Comparison of ENCODE assay signal across 2 cellular contexts in the genomic region with DNA sequence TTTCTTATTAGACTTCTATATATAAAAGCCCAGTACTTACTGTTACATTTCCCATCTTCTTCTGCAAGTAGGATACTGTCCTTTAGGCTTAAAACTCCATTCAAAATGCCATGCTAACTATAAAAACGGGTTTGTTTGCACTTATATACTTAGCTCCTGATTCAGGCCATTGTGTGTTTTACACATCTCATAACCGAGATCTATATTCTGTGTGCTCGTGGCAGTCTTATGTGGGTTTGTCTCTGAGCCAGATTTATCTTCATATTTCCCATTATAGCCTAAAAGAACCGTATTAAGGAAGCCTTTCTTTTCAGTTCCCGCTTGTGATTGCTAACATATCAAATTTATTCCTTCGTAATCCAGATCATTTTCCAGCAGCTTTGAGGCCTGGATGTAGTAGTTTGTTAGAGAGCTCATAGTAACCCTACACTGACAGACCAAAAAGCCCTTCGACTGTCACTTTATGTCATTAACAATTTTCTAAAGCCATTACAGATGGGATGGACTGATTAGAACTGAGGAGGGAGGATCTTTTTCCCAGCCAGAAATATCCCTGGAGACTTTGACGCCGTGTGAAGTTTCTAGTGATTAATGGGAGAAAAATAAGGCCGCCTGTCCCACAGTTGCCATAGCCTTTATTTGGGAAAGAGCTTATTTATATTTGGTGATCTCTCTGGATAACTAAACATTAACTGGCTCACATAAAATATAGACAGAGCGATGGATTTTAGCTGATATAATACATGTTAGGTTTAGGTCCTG.
TF ChIP-seq lines count a peak whose summit lies in the region.

No MANE protein-coding gene starts in this region.

TF ChIP-seq in GM23338, 12 proteins besides CTCF, POLR2A, EP300 and RAD21 (continued from another document):
- TF ChIP-seq, protein P1, sequence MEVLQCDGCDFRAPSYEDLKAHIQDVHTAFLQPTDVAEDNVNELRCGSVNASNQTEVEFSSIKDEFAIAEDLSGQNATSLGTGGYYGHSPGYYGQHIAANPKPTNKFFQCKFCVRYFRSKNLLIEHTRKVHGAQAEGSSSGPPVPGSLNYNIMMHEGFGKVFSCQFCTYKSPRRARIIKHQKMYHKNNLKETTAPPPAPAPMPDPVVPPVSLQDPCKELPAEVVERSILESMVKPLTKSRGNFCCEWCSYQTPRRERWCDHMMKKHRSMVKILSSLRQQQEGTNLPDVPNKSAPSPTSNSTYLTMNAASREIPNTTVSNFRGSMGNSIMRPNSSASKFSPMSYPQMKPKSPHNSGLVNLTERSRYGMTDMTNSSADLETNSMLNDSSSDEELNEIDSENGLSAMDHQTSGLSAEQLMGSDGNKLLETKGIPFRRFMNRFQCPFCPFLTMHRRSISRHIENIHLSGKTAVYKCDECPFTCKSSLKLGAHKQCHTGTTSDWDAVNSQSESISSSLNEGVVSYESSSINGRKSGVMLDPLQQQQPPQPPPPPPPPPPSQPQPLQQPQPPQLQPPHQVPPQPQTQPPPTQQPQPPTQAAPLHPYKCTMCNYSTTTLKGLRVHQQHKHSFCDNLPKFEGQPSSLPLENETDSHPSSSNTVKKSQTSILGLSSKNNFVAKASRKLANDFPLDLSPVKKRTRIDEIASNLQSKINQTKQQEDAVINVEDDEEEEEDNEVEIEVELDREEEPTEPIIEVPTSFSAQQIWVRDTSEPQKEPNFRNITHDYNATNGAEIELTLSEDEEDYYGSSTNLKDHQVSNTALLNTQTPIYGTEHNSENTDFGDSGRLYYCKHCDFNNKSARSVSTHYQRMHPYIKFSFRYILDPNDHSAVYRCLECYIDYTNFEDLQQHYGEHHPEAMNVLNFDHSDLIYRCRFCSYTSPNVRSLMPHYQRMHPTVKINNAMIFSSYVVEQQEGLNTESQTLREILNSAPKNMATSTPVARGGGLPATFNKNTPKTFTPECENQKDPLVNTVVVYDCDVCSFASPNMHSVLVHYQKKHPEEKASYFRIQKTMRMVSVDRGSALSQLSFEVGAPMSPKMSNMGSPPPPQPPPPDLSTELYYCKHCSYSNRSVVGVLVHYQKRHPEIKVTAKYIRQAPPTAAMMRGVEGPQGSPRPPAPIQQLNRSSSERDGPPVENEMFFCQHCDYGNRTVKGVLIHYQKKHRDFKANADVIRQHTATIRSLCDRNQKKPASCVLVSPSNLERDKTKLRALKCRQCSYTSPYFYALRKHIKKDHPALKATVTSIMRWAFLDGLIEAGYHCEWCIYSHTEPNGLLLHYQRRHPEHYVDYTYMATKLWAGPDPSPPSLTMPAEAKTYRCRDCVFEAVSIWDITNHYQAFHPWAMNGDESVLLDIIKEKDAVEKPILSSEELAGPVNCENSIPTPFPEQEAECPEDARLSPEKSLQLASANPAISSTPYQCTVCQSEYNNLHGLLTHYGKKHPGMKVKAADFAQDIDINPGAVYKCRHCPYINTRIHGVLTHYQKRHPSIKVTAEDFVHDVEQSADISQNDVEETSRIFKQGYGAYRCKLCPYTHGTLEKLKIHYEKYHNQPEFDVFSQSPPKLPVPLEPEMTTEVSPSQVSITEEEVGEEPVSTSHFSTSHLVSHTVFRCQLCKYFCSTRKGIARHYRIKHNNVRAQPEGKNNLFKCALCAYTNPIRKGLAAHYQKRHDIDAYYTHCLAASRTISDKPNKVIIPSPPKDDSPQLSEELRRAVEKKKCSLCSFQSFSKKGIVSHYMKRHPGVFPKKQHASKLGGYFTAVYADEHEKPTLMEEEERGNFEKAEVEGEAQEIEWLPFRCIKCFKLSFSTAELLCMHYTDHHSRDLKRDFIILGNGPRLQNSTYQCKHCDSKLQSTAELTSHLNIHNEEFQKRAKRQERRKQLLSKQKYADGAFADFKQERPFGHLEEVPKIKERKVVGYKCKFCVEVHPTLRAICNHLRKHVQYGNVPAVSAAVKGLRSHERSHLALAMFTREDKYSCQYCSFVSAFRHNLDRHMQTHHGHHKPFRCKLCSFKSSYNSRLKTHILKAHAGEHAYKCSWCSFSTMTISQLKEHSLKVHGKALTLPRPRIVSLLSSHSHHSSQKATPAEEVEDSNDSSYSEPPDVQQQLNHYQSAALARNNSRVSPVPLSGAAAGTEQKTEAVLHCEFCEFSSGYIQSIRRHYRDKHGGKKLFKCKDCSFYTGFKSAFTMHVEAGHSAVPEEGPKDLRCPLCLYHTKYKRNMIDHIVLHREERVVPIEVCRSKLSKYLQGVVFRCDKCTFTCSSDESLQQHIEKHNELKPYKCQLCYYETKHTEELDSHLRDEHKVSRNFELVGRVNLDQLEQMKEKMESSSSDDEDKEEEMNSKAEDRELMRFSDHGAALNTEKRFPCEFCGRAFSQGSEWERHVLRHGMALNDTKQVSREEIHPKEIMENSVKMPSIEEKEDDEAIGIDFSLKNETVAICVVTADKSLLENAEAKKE (CRISPR knock-in tag; IDR thresholded peaks at IDR 0.05), result no peak
- TF ChIP-seq ZNF114 (CRISPR knock-in tag; IDR thresholded peaks at IDR 0.05), result no peak
- TF ChIP-seq, protein P2, sequence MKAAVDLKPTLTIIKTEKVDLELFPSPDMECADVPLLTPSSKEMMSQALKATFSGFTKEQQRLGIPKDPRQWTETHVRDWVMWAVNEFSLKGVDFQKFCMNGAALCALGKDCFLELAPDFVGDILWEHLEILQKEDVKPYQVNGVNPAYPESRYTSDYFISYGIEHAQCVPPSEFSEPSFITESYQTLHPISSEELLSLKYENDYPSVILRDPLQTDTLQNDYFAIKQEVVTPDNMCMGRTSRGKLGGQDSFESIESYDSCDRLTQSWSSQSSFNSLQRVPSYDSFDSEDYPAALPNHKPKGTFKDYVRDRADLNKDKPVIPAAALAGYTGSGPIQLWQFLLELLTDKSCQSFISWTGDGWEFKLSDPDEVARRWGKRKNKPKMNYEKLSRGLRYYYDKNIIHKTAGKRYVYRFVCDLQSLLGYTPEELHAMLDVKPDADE (IDR thresholded peaks at IDR 0.05), result no peak
- TF ChIP-seq, protein P3, sequence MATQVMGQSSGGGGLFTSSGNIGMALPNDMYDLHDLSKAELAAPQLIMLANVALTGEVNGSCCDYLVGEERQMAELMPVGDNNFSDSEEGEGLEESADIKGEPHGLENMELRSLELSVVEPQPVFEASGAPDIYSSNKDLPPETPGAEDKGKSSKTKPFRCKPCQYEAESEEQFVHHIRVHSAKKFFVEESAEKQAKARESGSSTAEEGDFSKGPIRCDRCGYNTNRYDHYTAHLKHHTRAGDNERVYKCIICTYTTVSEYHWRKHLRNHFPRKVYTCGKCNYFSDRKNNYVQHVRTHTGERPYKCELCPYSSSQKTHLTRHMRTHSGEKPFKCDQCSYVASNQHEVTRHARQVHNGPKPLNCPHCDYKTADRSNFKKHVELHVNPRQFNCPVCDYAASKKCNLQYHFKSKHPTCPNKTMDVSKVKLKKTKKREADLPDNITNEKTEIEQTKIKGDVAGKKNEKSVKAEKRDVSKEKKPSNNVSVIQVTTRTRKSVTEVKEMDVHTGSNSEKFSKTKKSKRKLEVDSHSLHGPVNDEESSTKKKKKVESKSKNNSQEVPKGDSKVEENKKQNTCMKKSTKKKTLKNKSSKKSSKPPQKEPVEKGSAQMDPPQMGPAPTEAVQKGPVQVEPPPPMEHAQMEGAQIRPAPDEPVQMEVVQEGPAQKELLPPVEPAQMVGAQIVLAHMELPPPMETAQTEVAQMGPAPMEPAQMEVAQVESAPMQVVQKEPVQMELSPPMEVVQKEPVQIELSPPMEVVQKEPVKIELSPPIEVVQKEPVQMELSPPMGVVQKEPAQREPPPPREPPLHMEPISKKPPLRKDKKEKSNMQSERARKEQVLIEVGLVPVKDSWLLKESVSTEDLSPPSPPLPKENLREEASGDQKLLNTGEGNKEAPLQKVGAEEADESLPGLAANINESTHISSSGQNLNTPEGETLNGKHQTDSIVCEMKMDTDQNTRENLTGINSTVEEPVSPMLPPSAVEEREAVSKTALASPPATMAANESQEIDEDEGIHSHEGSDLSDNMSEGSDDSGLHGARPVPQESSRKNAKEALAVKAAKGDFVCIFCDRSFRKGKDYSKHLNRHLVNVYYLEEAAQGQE (IDR thresholded peaks at IDR 0.05; ENCODE audit: unreplicated experiment), result no peak
- TF ChIP-seq NANOG (IDR thresholded peaks at IDR 0.05; ENCODE audit: borderline replicate concordance), result no peak
- TF ChIP-seq JUNB (IDR thresholded peaks at IDR 0.05; ENCODE audit: unreplicated experiment), result no peak
- no peak for TF ChIP-seq POLR2AphosphoS5 (IDR thresholded peaks at IDR 0.05; ENCODE audit: low read depth)
TF ChIP-seq in GM23338: peak in this region for 0.

TF ChIP-seq in WTC11, 78 proteins besides CTCF, POLR2A, EP300 and RAD21 (continued from another document):
- TF ChIP-seq, protein P4, sequence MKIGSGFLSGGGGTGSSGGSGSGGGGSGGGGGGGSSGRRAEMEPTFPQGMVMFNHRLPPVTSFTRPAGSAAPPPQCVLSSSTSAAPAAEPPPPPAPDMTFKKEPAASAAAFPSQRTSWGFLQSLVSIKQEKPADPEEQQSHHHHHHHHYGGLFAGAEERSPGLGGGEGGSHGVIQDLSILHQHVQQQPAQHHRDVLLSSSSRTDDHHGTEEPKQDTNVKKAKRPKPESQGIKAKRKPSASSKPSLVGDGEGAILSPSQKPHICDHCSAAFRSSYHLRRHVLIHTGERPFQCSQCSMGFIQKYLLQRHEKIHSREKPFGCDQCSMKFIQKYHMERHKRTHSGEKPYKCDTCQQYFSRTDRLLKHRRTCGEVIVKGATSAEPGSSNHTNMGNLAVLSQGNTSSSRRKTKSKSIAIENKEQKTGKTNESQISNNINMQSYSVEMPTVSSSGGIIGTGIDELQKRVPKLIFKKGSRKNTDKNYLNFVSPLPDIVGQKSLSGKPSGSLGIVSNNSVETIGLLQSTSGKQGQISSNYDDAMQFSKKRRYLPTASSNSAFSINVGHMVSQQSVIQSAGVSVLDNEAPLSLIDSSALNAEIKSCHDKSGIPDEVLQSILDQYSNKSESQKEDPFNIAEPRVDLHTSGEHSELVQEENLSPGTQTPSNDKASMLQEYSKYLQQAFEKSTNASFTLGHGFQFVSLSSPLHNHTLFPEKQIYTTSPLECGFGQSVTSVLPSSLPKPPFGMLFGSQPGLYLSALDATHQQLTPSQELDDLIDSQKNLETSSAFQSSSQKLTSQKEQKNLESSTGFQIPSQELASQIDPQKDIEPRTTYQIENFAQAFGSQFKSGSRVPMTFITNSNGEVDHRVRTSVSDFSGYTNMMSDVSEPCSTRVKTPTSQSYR (CRISPR knock-in tag; IDR thresholded peaks at IDR 0.05), result no peak
- TF ChIP-seq HMGA2 (CRISPR knock-in tag; IDR thresholded peaks at IDR 0.05), result no peak
- TF ChIP-seq OVOL2 (CRISPR knock-in tag; IDR thresholded peaks at IDR 0.05; ENCODE audit: borderline replicate concordance), result no peak
- TF ChIP-seq, protein P5, sequence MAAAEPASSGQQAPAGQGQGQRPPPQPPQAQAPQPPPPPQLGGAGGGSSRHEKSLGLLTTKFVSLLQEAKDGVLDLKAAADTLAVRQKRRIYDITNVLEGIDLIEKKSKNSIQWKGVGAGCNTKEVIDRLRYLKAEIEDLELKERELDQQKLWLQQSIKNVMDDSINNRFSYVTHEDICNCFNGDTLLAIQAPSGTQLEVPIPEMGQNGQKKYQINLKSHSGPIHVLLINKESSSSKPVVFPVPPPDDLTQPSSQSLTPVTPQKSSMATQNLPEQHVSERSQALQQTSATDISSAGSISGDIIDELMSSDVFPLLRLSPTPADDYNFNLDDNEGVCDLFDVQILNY (CRISPR knock-in tag; IDR thresholded peaks at IDR 0.05), result no peak
- TF ChIP-seq NR2C2 (CRISPR knock-in tag; IDR thresholded peaks at IDR 0.05), result no peak
- TF ChIP-seq GABPB1 (CRISPR knock-in tag; IDR thresholded peaks at IDR 0.05), result no peak
- no peak for TF ChIP-seq FOXJ3 (CRISPR knock-in tag; IDR thresholded peaks at IDR 0.05; ENCODE audit: borderline replicate concordance)
TF ChIP-seq in WTC11: peak in this region for 0.
